In genomic region chr21:33036430-33037162, GRCh38 we compare ENCODE assay signal across 9 cellular contexts. TPM values are rescaled to one million over a fixed set of nuclear protein-coding genes. Genes with fewer than 3 reads are reported as not detected.
DNase-seq lines count a peak whose midpoint lies in the region; ATAC-seq lines count a peak whose summit lies in the region.
"Had no signal": no experiment of that assay in that cellular context is flagged by ENCODE, and none has a peak within 500 bp of the region (broad histone marks: within the 10 kb centered on the region; RNA-seq: fewer than 3 reads in every experiment).

No MANE protein-coding gene starts in this region.

- H3K27ac ChIP-seq in naive thymus-derived CD4-positive, alpha-beta T cell (ENCODE audit: low read depth, low read length): no peak overlapping the region
- no peak overlapping the region for H3K27ac ChIP-seq in Karpas-422 (ENCODE audit: low read length)

- peak overlapping the region in 1 of 10 donors; percentile 43 for H3K4me3 Mint-ChIP-seq in naive thymus-derived CD4-positive, alpha-beta T cell

- H3K27me3 ChIP-seq in naive thymus-derived CD4-positive, alpha-beta T cell (ENCODE audit: control insufficient read depth in 2 of 2, insufficient read depth in 2 of 2, low read length in 2 of 2): peaks cover 0 to 7% of the 10 kb centered on the region in 2 donors
- no peaks in the 10 kb centered on the region for H3K27me3 ChIP-seq in Karpas-422 (ENCODE audit: low read length)

- intact Hi-C loops in naive thymus-derived CD4-positive, alpha-beta T cell (cut with micrococcal nuclease): no loop called here

- H4K20me1 ChIP-seq in Karpas-422 (ENCODE audit: insufficient read depth, low read depth, low read length): no peaks in the 10 kb centered on the region

- H3K9me3 Mint-ChIP-seq in activated naive CD4-positive, alpha-beta T cell treated with anti-CD3 and anti-CD28 coated beads, Interleukin-2, amount 50 U/mL, for 72 hours: no peaks in the 10 kb centered on the region
- H3K9me3 Mint-ChIP-seq in naive thymus-derived CD4-positive, alpha-beta T cell: peaks cover 0 to 3% (median 0%) of the 10 kb centered on the region in 11 donors

- DNase-seq in EL (peak; percentile 70), KBM-7 (peak; percentile 90), NCI-H1105 treated with DMSO at 0.1 percent for 48 hours (lab: John Stamatoyannopoulos, UW) (no peak), Karpas-422 (no peak), DMS153 treated with DMSO at 0.1 percent for 48 hours (lab: John Stamatoyannopoulos, UW; ENCODE audit: unreplicated experiment) (no peak)
- no peak for DNase-seq in activated naive CD4-positive, alpha-beta T cell treated with anti-CD3 and anti-CD28 coated beads, Interleukin-2, amount 50 U/mL, for 72 hours (ENCODE audit: low spot score in 2 of 2)
- DNase-seq in naive thymus-derived CD4-positive, alpha-beta T cell: no peak
- no peak for DNase-seq in stimulated activated CD4-positive, alpha-beta T cell treated with anti-CD3 and anti-CD28 coated beads, Interleukin-12 subunit alpha, Interleukin-12 subunit beta, amount 100 ng/mL, for 4 hours

- no peaks in the 10 kb centered on the region for H3K36me3 ChIP-seq in naive thymus-derived CD4-positive, alpha-beta T cell (ENCODE audit: control insufficient read depth in 2 of 3, insufficient read depth in 3 of 3, low read length in 3 of 3)
- H3K36me3 ChIP-seq in Karpas-422 (ENCODE audit: insufficient read depth, low read length): no peaks in the 10 kb centered on the region

- H3K36me3 Mint-ChIP-seq in activated naive CD4-positive, alpha-beta T cell treated with anti-CD3 and anti-CD28 coated beads, Interleukin-2, amount 50 U/mL, for 72 hours: peaks cover 0 to 4% of the 10 kb centered on the region in 2 donors
- peaks cover 0 to 3% (median 0%) of the 10 kb centered on the region in 5 donors for H3K36me3 Mint-ChIP-seq in naive thymus-derived CD4-positive, alpha-beta T cell

- H3K4me2 ChIP-seq in Karpas-422 (ENCODE audit: low read depth, low read length, poor library complexity, severe bottlenecking): no peak overlapping the region

- in situ Hi-C loops in KBM-7 (cut with MboI; ENCODE audit: low pct_unique_long_range_greater_than_20kb, low sequenced_read_pairs): no loop called here

- H3K4me3 ChIP-seq in naive thymus-derived CD4-positive, alpha-beta T cell (ENCODE audit: low read length): no peak overlapping the region
- H3K4me3 ChIP-seq in Karpas-422 (ENCODE audit: low read length): no peak overlapping the region

- CTCF ChIA-PET in naive thymus-derived CD4-positive, alpha-beta T cell (lab: Charles Lee): no interaction called here

- peak overlapping the region in 1 of 2 donors; percentile 31 for H3K27ac Mint-ChIP-seq in activated naive CD4-positive, alpha-beta T cell treated with anti-CD3 and anti-CD28 coated beads, Interleukin-2, amount 50 U/mL, for 72 hours
- peak overlapping the region in 2 of 9 donors; percentile 21 to 55 for H3K27ac Mint-ChIP-seq in naive thymus-derived CD4-positive, alpha-beta T cell

- ATAC-seq in activated naive CD4-positive, alpha-beta T cell treated with anti-CD3 and anti-CD28 coated beads, Interleukin-2, amount 50 U/mL, for 72 hours: peak; percentile 72 to 91
- ATAC-seq in naive thymus-derived CD4-positive, alpha-beta T cell: peak; percentile 95

- no peak overlapping the region for H2AFZ ChIP-seq in Karpas-422 (ENCODE audit: low read length)

- no peak overlapping the region for H3K9ac ChIP-seq in Karpas-422 (ENCODE audit: low read length)

- peaks cover 0 to 5% of the 10 kb centered on the region in 2 donors for H3K4me1 ChIP-seq in naive thymus-derived CD4-positive, alpha-beta T cell (ENCODE audit: control insufficient read depth in 2 of 2, insufficient read depth in 2 of 2, low read length in 2 of 2)
- no peaks in the 10 kb centered on the region for H3K4me1 ChIP-seq in Karpas-422 (ENCODE audit: low read length)

- H3K79me2 ChIP-seq in Karpas-422 (ENCODE audit: low read length): no peaks in the 10 kb centered on the region

- POLR2A ChIA-PET in naive thymus-derived CD4-positive, alpha-beta T cell (lab: Charles Lee): no interaction called here

- H3K9me3 ChIP-seq in naive thymus-derived CD4-positive, alpha-beta T cell (ENCODE audit: control insufficient read depth in 2 of 3, low read length in 3 of 3): no peaks in the 10 kb centered on the region
- H3K9me3 ChIP-seq in Karpas-422 (ENCODE audit: low read length): no peaks in the 10 kb centered on the region

- H3K9me2 ChIP-seq in Karpas-422 (replicated peaks; ENCODE audit: insufficient read depth, low read length): no peaks in the 10 kb centered on the region

- peaks cover 26 to 49% (median 42%) of the 10 kb centered on the region in 5 donors for H3K27me3 Mint-ChIP-seq in naive thymus-derived CD4-positive, alpha-beta T cell

- H3K4me1 Mint-ChIP-seq in naive thymus-derived CD4-positive, alpha-beta T cell: peaks cover 5 to 15% (median 10%) of the 10 kb centered on the region in 7 donors

RNA-seq across cellular contexts. Expression of gene OLIG2, which starts 10.9 kb away (rescaled TPM):
- total RNA-seq in activated naive CD4-positive, alpha-beta T cell treated with anti-CD3 and anti-CD28 coated beads, Interleukin-2, amount 50 U/mL, for 72 hours: not detected
- total RNA-seq in naive thymus-derived CD4-positive, alpha-beta T cell: not detected
- polyA plus RNA-seq in naive thymus-derived CD4-positive, alpha-beta T cell: not detected
- total RNA-seq in Karpas-422 (2014; rRNA removed; shearing (Covaris generic); ENCODE audit: low replicate concordance): not detected in 2 replicates
- total RNA-seq: skeletal muscle tissue had no signal

RNA-seq across cellular contexts. Expression of gene OLIG1, which starts 33.3 kb away (rescaled TPM):
- total RNA-seq in activated naive CD4-positive, alpha-beta T cell treated with anti-CD3 and anti-CD28 coated beads, Interleukin-2, amount 50 U/mL, for 72 hours: under 1 TPM in 1 of 2 donors, not detected in 1; 0.23 TPM
- 1 to 10 TPM in 1 of 5 experiments, under 1 TPM in 1, not detected in 3; 0.34 to 9.3 TPM for total RNA-seq in naive thymus-derived CD4-positive, alpha-beta T cell
- polyA plus RNA-seq in naive thymus-derived CD4-positive, alpha-beta T cell: not detected
- not detected in 2 replicates for total RNA-seq in Karpas-422 (2014; rRNA removed; shearing (Covaris generic); ENCODE audit: low replicate concordance)
- total RNA-seq: skeletal muscle tissue had no signal

Comparison
In these comparisons a context has a peak if more than half of its experiments do, and no peak if none do; other contexts are left out.
1. DNase-seq: peak in EL (single experiment) and KBM-7 (single experiment); none in activated naive CD4-positive, alpha-beta T cell treated with anti-CD3 and anti-CD28 coated beads, Interleukin-2, amount 50 U/mL, for 72 hours (0 of 2), naive thymus-derived CD4-positive, alpha-beta T cell (0 of 9), NCI-H1105 treated with DMSO at 0.1 percent for 48 hours (single experiment), Karpas-422 (single experiment), stimulated activated CD4-positive, alpha-beta T cell treated with anti-CD3 and anti-CD28 coated beads, Interleukin-12 subunit alpha, Interleukin-12 subunit beta, amount 100 ng/mL, for 4 hours (single experiment) and DMS153 treated with DMSO at 0.1 percent for 48 hours (single experiment).